10 cellular contexts compared by ENCODE assay signal in genomic region chr14:103552011-103552797, GRCh38. TPM values are rescaled to one million over a fixed set of nuclear protein-coding genes. Genes with fewer than 3 reads are reported as not detected.
DNase-seq lines count a peak whose midpoint lies in the region; ATAC-seq and TF ChIP-seq lines count a peak whose summit lies in the region.
"Had no signal": no experiment of that assay in that cellular context is flagged by ENCODE, and none has a peak within 500 bp of the region (broad histone marks: within the 10 kb centered on the region; RNA-seq: fewer than 3 reads in every experiment).

No MANE protein-coding gene starts in this region.

- no peaks in the 10 kb centered on the region for H3K27me3 ChIP-seq in HCT116 (ENCODE audit: insufficient read depth, low read length)
- H3K27me3 ChIP-seq in right cardiac atrium (ENCODE audit: control insufficient read depth, insufficient read depth): no peaks in the 10 kb centered on the region
- H3K27me3 ChIP-seq in stomach: no peaks in the 10 kb centered on the region
- H3K27me3 ChIP-seq: ovary had no signal

- H3K9me3 ChIP-seq in HCT116 (ENCODE audit: control insufficient read depth in 1 of 2, insufficient read depth in 1 of 2, low read depth in 1 of 2, low read length in 2 of 2): no peaks in the 10 kb centered on the region
- no peaks in the 10 kb centered on the region for H3K9me3 ChIP-seq in right cardiac atrium (ENCODE audit: control insufficient read depth, low read length)
- no peaks in the 10 kb centered on the region for H3K9me3 ChIP-seq in stomach
- H3K9me3 ChIP-seq: ovary had no signal

- no peaks in the 10 kb centered on the region for H3K9me2 ChIP-seq in HCT116 (ENCODE audit: insufficient read depth)

- peak overlapping the region; percentile 48 for H3K4me2 ChIP-seq in HCT116 (ENCODE audit: low read length)

- H3K9ac ChIP-seq in HCT116 (ENCODE audit: low read length): no peak overlapping the region; the same call in none of the 2 replicates

- H3K4me3 Mint-ChIP-seq in brain: peak overlapping the region in 2 of 5 experiments; percentile 16 to 60

- TF ChIP-seq EP300 in stomach (IDR thresholded peaks at IDR 0.05): no peak

- no peak for TF ChIP-seq POLR2A in HCT116 (IDR thresholded peaks at IDR 0.05; ENCODE audit: borderline replicate concordance, extremely low read depth, insufficient read depth, insufficient read length)
- no peak for TF ChIP-seq POLR2A in stomach (IDR thresholded peaks at IDR 0.05)

- intact Hi-C loops in HCT116 (cut with micrococcal nuclease) (no loop called here), right cardiac atrium (cut with DNase I) (loop anchor here in 1 of 4 donors (5.0 kb wide), 1 partner anchor 35 kb away; no protein-coding TSS in a partner anchor), stomach (cut with DNase I; ENCODE audit: low total_unique reads) (no loop called here)

- POLR2A ChIA-PET in HCT116 (lab: Charles Lee): interaction anchor here (1.0 to 1.1 kb wide), 3 partner anchors 10 to 33 kb away, joined by 4 to 5 read pairs (median 5); partner anchors contain the start of genes BAG5 and COA8

- CTCF ChIA-PET in HCT116 (lab: Charles Lee): interaction anchor here (1.0 to 2.3 kb wide), 3 partner anchors 13 to 33 kb away, joined by 3 to 7 read pairs (median 4); no protein-coding TSS in a partner anchor

- H3K79me2 ChIP-seq in HCT116 (ENCODE audit: insufficient read depth, low read length): peaks cover 9% of the 10 kb centered on the region

- H3K36me3 Mint-ChIP-seq in brain: peaks cover 5% of the 10 kb centered on the region

- peak overlapping the region; percentile 22 to 91 (median 62) for H3K27ac Mint-ChIP-seq in brain

- WGBS in right cardiac atrium: 41% methylated on average over 17 of the region's 17 CpGs
- WGBS in stomach, 5 donors: 60 to 84% (median 80%) methylated on average over 15 to 17 of the region's 17 CpGs

- H3K9me3 Mint-ChIP-seq in brain: no peaks in the 10 kb centered on the region

- ATAC-seq in HCT116: peak; percentile 55
- ATAC-seq in right cardiac atrium: peak; percentile 61 to 68
- no peak for ATAC-seq in GM18867 (IDR thresholded peaks at IDR 0.05; ENCODE audit: unreplicated experiment)

- H3K4me3 ChIP-seq in HCT116 (replicated peaks in 1 of 2; ENCODE audit: low read depth in 1 of 2, low read length in 2 of 2) (no peak overlapping the region), right cardiac atrium (ENCODE audit: low read length) (no peak overlapping the region), stomach (no peak overlapping the region)
- H3K4me3 ChIP-seq: ovary had no signal

- DNase-seq in HCT116 (ENCODE audit: low read depth, low spot score): no peak
- peak; percentile 81 to 94 (median 91) for DNase-seq in right cardiac atrium
- DNase-seq in stomach: no peak
- DNase-seq in germinal center (ENCODE audit: low spot score): no peak
- no peak for DNase-seq in NCI-H1105 treated with DMSO at 0.1 percent for 48 hours (lab: John Stamatoyannopoulos, UW)
- no peak for DNase-seq in stimulated activated CD4-positive, alpha-beta T cell treated with anti-CD3 and anti-CD28 coated beads, Interleukin-2, amount 100 ng/mL, for 24 hours
- DNase-seq: NK-92 treated with Interleukin-12 subunit alpha and Interleukin-12 subunit beta, amount 100 ng/mL, for 24 hours had no signal

- peaks cover 3% of the 10 kb centered on the region for H3K27me3 Mint-ChIP-seq in brain

- no peaks in the 10 kb centered on the region for H4K20me1 ChIP-seq in HCT116 (ENCODE audit: insufficient read depth)

- TF ChIP-seq RAD21 in HCT116 (IDR thresholded peaks at IDR 0.05; ENCODE audit: low read depth): no peak

- no peak overlapping the region for H2AFZ ChIP-seq in HCT116 (ENCODE audit: low read depth, low read length, poor library complexity, severe bottlenecking)

- RAD21 ChIA-PET in HCT116 (lab: Charles Lee; ENCODE audit: low non-redundant PET in 1 of 2, low total read pairs in 2 of 2, uncharacterized antibody in 2 of 2, unreplicated experiment in 2 of 2): no interaction called here

- H3K27ac ChIP-seq in HCT116 (ENCODE audit: low read depth, low read length) (peak overlapping the region; percentile 10; the same call in 1 of the 2 replicates), right cardiac atrium (ENCODE audit: low read length) (peak overlapping the region; percentile 97), stomach (peak overlapping the region in 4 of 5 donors; percentile 75 to 90 (median 80))

- H3K36me3 ChIP-seq in HCT116 (ENCODE audit: control insufficient read depth in 1 of 2, insufficient read depth in 2 of 2, low read length in 2 of 2) (no peaks in the 10 kb centered on the region), stomach (no peaks in the 10 kb centered on the region)
- H3K36me3 ChIP-seq: ovary had no signal

- H3K4me1 Mint-ChIP-seq in brain: peaks cover 40% of the 10 kb centered on the region

- TF ChIP-seq CTCF in HCT116 (IDR thresholded peaks at IDR 0.05 in 2 of 3, conservative IDR thresholded peaks at IDR 0.05 in 1 of 3; ENCODE audit: borderline replicate concordance in 1 of 3, insufficient read depth in 1 of 3, low read depth in 2 of 3, low read length in 2 of 3): no peak
- no peak for TF ChIP-seq CTCF in brain (conservative IDR thresholded peaks at IDR 0.05)
- TF ChIP-seq CTCF in stomach (IDR thresholded peaks at IDR 0.05): no peak

- H3K4me1 ChIP-seq in HCT116 (ENCODE audit: control insufficient read depth in 1 of 2, insufficient read depth in 2 of 2, low read length in 2 of 2): peaks cover 16 to 26% of the 10 kb centered on the region in 2 experiments
- peaks cover 12% of the 10 kb centered on the region for H3K4me1 ChIP-seq in right cardiac atrium (ENCODE audit: control insufficient read depth, insufficient read depth, low read length)
- H3K4me1 ChIP-seq in stomach: peaks cover 24 to 79% (median 44%) of the 10 kb centered on the region in 4 donors

- BruUV-seq in HCT116 (replicated peaks; lab: Mats Ljungman, UMichigan): no TSS peak

TF ChIP-seq in HCT116, 20 proteins besides CTCF, POLR2A, EP300 and RAD21 (continues in another document):
- TF ChIP-seq CBX3 (IDR thresholded peaks at IDR 0.05; ENCODE audit: low read depth) (no peak), ELF1 (IDR thresholded peaks at IDR 0.05; ENCODE audit: borderline replicate concordance, low read depth) (no peak), EGR1 (IDR thresholded peaks at IDR 0.05; ENCODE audit: low read depth) (no peak), EZH2 (IDR thresholded peaks at IDR 0.05) (no peak), POLR2AphosphoS5 (IDR thresholded peaks at IDR 0.05; ENCODE audit: low read depth, low read length) (no peak), SP1 (IDR thresholded peaks at IDR 0.05; ENCODE audit: low read depth) (no peak), CEBPB (IDR thresholded peaks at IDR 0.05; ENCODE audit: low read depth) (no peak), ZBTB33 (IDR thresholded peaks at IDR 0.05; ENCODE audit: extremely low read depth, insufficient replicate concordance, low read length) (no peak), JUND (IDR thresholded peaks at IDR 0.05) (no peak), ZFX (IDR thresholded peaks at IDR 0.05) (no peak), EZH2phosphoT487 (IDR thresholded peaks at IDR 0.05; ENCODE audit: borderline replicate concordance) (no peak), YY1 (IDR thresholded peaks at IDR 0.05; ENCODE audit: extremely low read depth, insufficient replicate concordance, low read depth, low read length) (no peak)
- TF ChIP-seq, protein P1, sequence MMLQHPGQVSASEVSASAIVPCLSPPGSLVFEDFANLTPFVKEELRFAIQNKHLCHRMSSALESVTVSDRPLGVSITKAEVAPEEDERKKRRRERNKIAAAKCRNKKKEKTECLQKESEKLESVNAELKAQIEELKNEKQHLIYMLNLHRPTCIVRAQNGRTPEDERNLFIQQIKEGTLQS (IDR thresholded peaks at IDR 0.05): no peak

RNA-seq across cellular contexts. Expression of gene BAG5, which starts 10.3 kb away (rescaled TPM):
- total RNA-seq in HCT116 (2021; ENCODE audit: unreplicated experiment) (27.0 TPM), right cardiac atrium (10 to 100 TPM; 18.9 to 23.6 (median 19.5) TPM), stomach (100 to 1,000 TPM in 1 of 5 donors, 10 to 100 TPM in 3, 1 to 10 TPM in 1; 4.3 to 207 (median 24.3) TPM)
- 8.0 and 10.5 TPM in 2 replicates for polyA plus RNA-seq in HCT116 (2012)
- polyA plus RNA-seq in brain (ENCODE audit: insufficient read depth, low read depth, low replicate concordance) (19.6 TPM), right cardiac atrium (7.7 TPM), stomach (10 to 100 TPM in 2 of 3 donors, 1 to 10 TPM in 1; 7.5 to 11.6 (median 10.8) TPM)

RNA-seq across cellular contexts. Expression of gene COA8, which starts 10.6 kb away (rescaled TPM):
- 29.4 TPM for total RNA-seq in HCT116 (2021; ENCODE audit: unreplicated experiment)
- polyA plus RNA-seq in HCT116 (2012): 15.6 and 18.0 TPM in 2 replicates
- polyA plus RNA-seq in brain (ENCODE audit: insufficient read depth, low read depth, low replicate concordance): 83.6 TPM
- 10 to 100 TPM; 33.8 to 43.5 (median 41.7) TPM for total RNA-seq in right cardiac atrium
- polyA plus RNA-seq in right cardiac atrium: 60.8 TPM
- 10 to 100 TPM in 3 of 5 donors, 1 to 10 TPM in 2; 6.4 to 21.4 (median 14.9) TPM for total RNA-seq in stomach
- polyA plus RNA-seq in stomach: 10 to 100 TPM; 42.8 to 96.5 (median 48.4) TPM

RNA-seq across cellular contexts. Expression of gene TRMT61A, which starts 23.2 kb away (rescaled TPM):
- total RNA-seq in HCT116 (2021; ENCODE audit: unreplicated experiment) (14.9 TPM), right cardiac atrium (1 to 10 TPM; 4.8 to 6.9 (median 6.5) TPM), stomach (10 to 100 TPM in 4 of 5 donors, 1 to 10 TPM in 1; 5.5 to 39.7 (median 18.5) TPM)
- 8.4 and 8.5 TPM in 2 replicates for polyA plus RNA-seq in HCT116 (2012)
- polyA plus RNA-seq in brain (ENCODE audit: insufficient read depth, low read depth, low replicate concordance) (17.1 TPM), right cardiac atrium (6.2 TPM), stomach (10 to 100 TPM in 2 of 3 donors, 1 to 10 TPM in 1; 9.0 to 16.9 (median 14.8) TPM)

RNA-seq across cellular contexts. Expression of gene CKB, which starts 29.6 kb away (rescaled TPM):
- total RNA-seq in HCT116 (2021; ENCODE audit: unreplicated experiment): 605 TPM
- polyA plus RNA-seq in HCT116 (2012): 804 and 838 TPM in 2 replicates
- 2,462 TPM for polyA plus RNA-seq in brain (ENCODE audit: insufficient read depth, low read depth, low replicate concordance)
- 100 to 1,000 TPM; 478 to 697 (median 542) TPM for total RNA-seq in right cardiac atrium
- polyA plus RNA-seq in right cardiac atrium: 843 TPM
- 1,000 to 10,000 TPM in 1 of 5 donors, 100 to 1,000 TPM in 4; 216 to 1,146 (median 643) TPM for total RNA-seq in stomach
- 1,000 to 10,000 TPM in 1 of 3 donors, 100 to 1,000 TPM in 2; 778 to 1,091 (median 976) TPM for polyA plus RNA-seq in stomach

Comparison
In these comparisons a context has a peak if more than half of its experiments do, and no peak if none do; other contexts are left out.
1. DNase-seq: peak in right cardiac atrium (3 of 3); none in HCT116 (single experiment), stomach (single experiment), germinal center (single experiment), NCI-H1105 treated with DMSO at 0.1 percent for 48 hours (single experiment) and stimulated activated CD4-positive, alpha-beta T cell treated with anti-CD3 and anti-CD28 coated beads, Interleukin-2, amount 100 ng/mL, for 24 hours (0 of 2).
2. H3K27ac ChIP-seq: peak in every context shown above with its lines; median percentile 97 in right cardiac atrium; 80 in stomach; 10 in HCT116.